In genomic region chr1:89898695-89899470, GRCh38 we compare ENCODE assay signal across 2 cellular contexts.
TF ChIP-seq lines count a peak whose summit lies in the region.

No MANE protein-coding gene starts in this region.

TF ChIP-seq in IMR-90, 13 proteins besides CTCF, POLR2A, EP300 and RAD21:
- TF ChIP-seq MAFK (IDR thresholded peaks at IDR 0.05; ENCODE audit: low read depth, low read length) (no peak), CHD1 (IDR thresholded peaks at IDR 0.05; ENCODE audit: low read depth, low read length) (no peak), SMC3 (IDR thresholded peaks at IDR 0.05; ENCODE audit: low read depth, low read length) (no peak), BHLHE40 (IDR thresholded peaks at IDR 0.05; ENCODE audit: low read depth, low read length) (no peak), CEBPB (IDR thresholded peaks at IDR 0.05; ENCODE audit: low read depth, low read length) (0 out of 2 replicates have a peak, but pooled peaks have one; percentile 6)
TF ChIP-seq in IMR-90: peak in this region for 1.

TF ChIP-seq in K562, 482 proteins besides CTCF, POLR2A, EP300 and RAD21:
- TF ChIP-seq ZBTB17 (CRISPR knock-in tag; IDR thresholded peaks at IDR 0.05) (0 out of 2 replicates have a peak, but pooled peaks have one; percentile 14), KAT7 (CRISPR knock-in tag; IDR thresholded peaks at IDR 0.05; ENCODE audit: borderline replicate concordance) (0 out of 2 replicates have a peak, but pooled peaks have one; percentile 20), HSF4 (CRISPR knock-in tag; IDR thresholded peaks at IDR 0.05; ENCODE audit: borderline replicate concordance) (no peak), ZNF518B (CRISPR knock-in tag; IDR thresholded peaks at IDR 0.05) (no peak), CHD1 (IDR thresholded peaks at IDR 0.05; ENCODE audit: low read length) (no peak), WHSC1 (IDR thresholded peaks at IDR 0.05; ENCODE audit: low read length) (peak; percentile 80), PRDM10 (IDR thresholded peaks at IDR 0.05; ENCODE audit: partially characterized antibody) (peak; percentile 80)
